Comparison of ENCODE assay signal across 11 cellular contexts in the genomic region with DNA sequence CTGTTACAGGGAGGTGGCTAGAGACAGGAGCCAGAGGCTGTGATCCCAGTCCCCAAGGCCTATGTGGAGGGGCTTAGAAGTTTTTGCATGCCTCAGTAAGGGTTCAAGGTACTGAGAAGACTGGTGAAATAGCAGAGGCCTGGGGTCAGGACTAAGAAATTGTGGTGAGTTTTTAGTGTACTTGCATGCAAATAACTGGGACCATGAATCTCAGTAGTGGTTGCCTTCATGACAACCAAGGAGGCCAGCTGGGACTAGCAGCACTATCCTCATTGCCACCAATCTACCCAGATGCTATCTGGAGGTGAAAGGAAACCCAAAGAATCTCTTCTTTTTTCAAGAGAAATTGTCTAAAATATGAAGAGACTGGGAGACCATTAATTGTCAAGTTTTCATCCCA.
DNase-seq lines count a peak whose midpoint lies in the region; ATAC-seq and TF ChIP-seq lines count a peak whose summit lies in the region.
"Had no signal": no experiment of that assay in that cellular context is flagged by ENCODE, and none has a peak within 500 bp of the region (broad histone marks: within the 10 kb centered on the region; RNA-seq: fewer than 3 reads in every experiment).

No MANE protein-coding gene starts in this region.

- peak overlapping the region; percentile 73 for H3K4me2 ChIP-seq in KMS-11

- TF ChIP-seq CTCF in KMS-11 (conservative IDR thresholded peaks at IDR 0.05; ENCODE audit: low read depth, low read length), result no peak

- ATAC-seq in GM18520 (IDR thresholded peaks at IDR 0.05; ENCODE audit: unreplicated experiment) (peak; percentile 72), GM21390 (IDR thresholded peaks at IDR 0.05; ENCODE audit: unreplicated experiment) (peak; percentile 83), HG02973 (IDR thresholded peaks at IDR 0.05; ENCODE audit: unreplicated experiment) (peak; percentile 77)

- H2AFZ ChIP-seq in KMS-11 (ENCODE audit: low read depth), result peak overlapping the region; percentile 0; the same call in 1 of the 2 replicates

- peaks cover 45% of the 10 kb centered on the region for H3K4me1 ChIP-seq in KMS-11 (ENCODE audit: low read depth, poor library complexity, severe bottlenecking)
- H3K4me1 ChIP-seq: esophagus muscularis mucosa had no signal

- no peak overlapping the region for H3K4me3 ChIP-seq in KMS-11 (IDR thresholded peaks at IDR 0.05; ENCODE audit: insufficient read depth, low read depth, low read length)
- H3K4me3 ChIP-seq: esophagus muscularis mucosa had no signal

- H3K36me3 ChIP-seq in KMS-11 (ENCODE audit: insufficient read depth), result no peaks in the 10 kb centered on the region
- H3K36me3 ChIP-seq: esophagus muscularis mucosa had no signal

- H3K27me3 ChIP-seq in KMS-11 (ENCODE audit: insufficient read depth, low read depth), result no peaks in the 10 kb centered on the region
- H3K27me3 ChIP-seq: esophagus muscularis mucosa had no signal

- H4K20me1 ChIP-seq in KMS-11 (ENCODE audit: insufficient read depth), result no peaks in the 10 kb centered on the region

- no peak overlapping the region for H3K9ac ChIP-seq in KMS-11

- no peak for DNase-seq in NOMO-1 treated with dmso at 0.1 percent for 144 hours (lab: John Stamatoyannopoulos, UW; ENCODE audit: unreplicated experiment)
- no peak for DNase-seq in retina
- DNase-seq in superior temporal gyrus (ENCODE audit: extremely low spot score), result no peak
- DNase-seq in NCI-H2227 (lab: John Stamatoyannopoulos, UW; ENCODE audit: unreplicated experiment), result no peak
- DNase-seq: NCI-H1694, T-helper 9 cell had no signal

- no peaks in the 10 kb centered on the region for H3K79me2 ChIP-seq in KMS-11 (ENCODE audit: insufficient read depth, low read depth)

- H3K27ac ChIP-seq in KMS-11, result peak overlapping the region; percentile 59; the same call in 1 of the 2 replicates
- H3K27ac ChIP-seq: esophagus muscularis mucosa had no signal
